1 cellular context compared by ENCODE assay signal in the genomic region with DNA sequence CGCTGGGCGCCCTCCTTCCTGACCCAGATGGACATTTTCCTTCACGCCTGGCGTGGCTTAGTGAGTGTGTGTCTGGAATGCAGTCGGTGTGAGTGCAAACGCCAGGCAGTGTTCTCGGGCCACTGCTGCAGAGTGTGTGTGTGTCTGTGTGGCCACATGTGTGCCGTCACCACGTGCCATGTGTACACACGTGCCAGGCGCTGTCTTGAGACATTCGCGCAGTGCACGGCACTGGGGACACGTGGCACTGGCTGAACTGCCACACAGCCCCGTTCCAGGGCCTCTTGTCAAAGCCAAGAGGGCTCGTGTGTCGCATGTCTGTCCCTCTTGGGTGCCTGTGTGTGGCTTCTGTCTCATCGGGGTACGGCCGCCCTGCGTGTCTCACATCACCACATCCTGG.
TF ChIP-seq lines count a peak whose summit lies in the region.

No MANE protein-coding gene starts in this region.

TF ChIP-seq in IMR-90, 13 proteins besides CTCF, POLR2A, EP300 and RAD21:
- no peak for TF ChIP-seq CEBPB (IDR thresholded peaks at IDR 0.05; ENCODE audit: low read depth, low read length)
- no peak for TF ChIP-seq MXI1 (IDR thresholded peaks at IDR 0.05; ENCODE audit: borderline replicate concordance, low read depth, low read length)
- no peak for TF ChIP-seq MAFK (IDR thresholded peaks at IDR 0.05; ENCODE audit: low read depth, low read length)
- TF ChIP-seq, protein P1, sequence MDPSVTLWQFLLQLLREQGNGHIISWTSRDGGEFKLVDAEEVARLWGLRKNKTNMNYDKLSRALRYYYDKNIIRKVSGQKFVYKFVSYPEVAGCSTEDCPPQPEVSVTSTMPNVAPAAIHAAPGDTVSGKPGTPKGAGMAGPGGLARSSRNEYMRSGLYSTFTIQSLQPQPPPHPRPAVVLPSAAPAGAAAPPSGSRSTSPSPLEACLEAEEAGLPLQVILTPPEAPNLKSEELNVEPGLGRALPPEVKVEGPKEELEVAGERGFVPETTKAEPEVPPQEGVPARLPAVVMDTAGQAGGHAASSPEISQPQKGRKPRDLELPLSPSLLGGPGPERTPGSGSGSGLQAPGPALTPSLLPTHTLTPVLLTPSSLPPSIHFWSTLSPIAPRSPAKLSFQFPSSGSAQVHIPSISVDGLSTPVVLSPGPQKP (IDR thresholded peaks at IDR 0.05; ENCODE audit: borderline replicate concordance, low read depth, low read length), result no peak
- TF ChIP-seq, protein P2, sequence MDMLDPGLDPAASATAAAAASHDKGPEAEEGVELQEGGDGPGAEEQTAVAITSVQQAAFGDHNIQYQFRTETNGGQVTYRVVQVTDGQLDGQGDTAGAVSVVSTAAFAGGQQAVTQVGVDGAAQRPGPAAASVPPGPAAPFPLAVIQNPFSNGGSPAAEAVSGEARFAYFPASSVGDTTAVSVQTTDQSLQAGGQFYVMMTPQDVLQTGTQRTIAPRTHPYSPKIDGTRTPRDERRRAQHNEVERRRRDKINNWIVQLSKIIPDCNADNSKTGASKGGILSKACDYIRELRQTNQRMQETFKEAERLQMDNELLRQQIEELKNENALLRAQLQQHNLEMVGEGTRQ (IDR thresholded peaks at IDR 0.05; ENCODE audit: low read depth, low read length), result no peak
- TF ChIP-seq BHLHE40 (IDR thresholded peaks at IDR 0.05; ENCODE audit: low read depth, low read length), result no peak
- TF ChIP-seq RFX5 (IDR thresholded peaks at IDR 0.05; ENCODE audit: low read depth, low read length), result no peak
- no peak for TF ChIP-seq CHD1 (IDR thresholded peaks at IDR 0.05; ENCODE audit: low read depth, low read length)
- no peak for TF ChIP-seq MAZ (IDR thresholded peaks at IDR 0.05; ENCODE audit: borderline replicate concordance, low read depth, low read length)
- no peak for TF ChIP-seq SMC3 (IDR thresholded peaks at IDR 0.05; ENCODE audit: low read depth, low read length)
- TF ChIP-seq NFE2L2 (IDR thresholded peaks at IDR 0.05; ENCODE audit: low read depth, low read length), result no peak
- TF ChIP-seq FOS (IDR thresholded peaks at IDR 0.05; ENCODE audit: low read depth, low read length), result no peak
- no peak for TF ChIP-seq RCOR1 (IDR thresholded peaks at IDR 0.05; ENCODE audit: insufficient replicate concordance, low read length)
